ENCODE assay signal across 20 cellular contexts in the genomic region with DNA sequence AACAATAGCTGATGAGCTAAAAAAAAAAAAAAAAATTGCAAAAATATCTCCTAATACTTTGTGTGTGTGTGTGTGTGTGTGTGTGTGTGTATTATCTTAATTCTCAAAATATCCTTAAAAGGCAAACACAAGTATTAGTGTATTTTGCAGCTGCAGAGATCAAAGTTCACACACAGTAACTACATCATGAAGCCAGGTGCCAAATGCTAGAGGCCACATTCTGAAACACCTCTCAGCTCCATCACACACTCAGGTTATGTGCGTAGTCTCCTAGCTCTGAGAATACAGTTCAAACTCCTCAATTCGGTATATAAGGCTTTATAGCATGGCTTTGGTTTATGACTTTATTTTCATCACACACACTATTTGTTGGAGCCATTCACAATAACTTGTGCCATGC. TPM values are rescaled to one million over a fixed set of nuclear protein-coding genes. Genes with fewer than 3 reads are reported as not detected.
DNase-seq lines count a peak whose midpoint lies in the region; FAIRE-seq and TF ChIP-seq lines count a peak whose summit lies in the region.
"Had no signal": no experiment of that assay in that cellular context is flagged by ENCODE, and none has a peak within 500 bp of the region (broad histone marks: within the 10 kb centered on the region; RNA-seq: fewer than 3 reads in every experiment).

No MANE protein-coding gene starts in this region.

- H3K27ac ChIP-seq in liver (ENCODE audit: low read depth in 1 of 2, low read length in 2 of 2) (no peak overlapping the region), small intestine (ENCODE audit: low read depth in 1 of 2, low read length in 1 of 2) (no peak overlapping the region), tibial nerve (no peak overlapping the region)
- H3K27ac ChIP-seq: 22Rv1, A549 had no signal

- H3K4me3 ChIP-seq in liver (ENCODE audit: low read depth in 1 of 3, low read length in 3 of 3) (no peak overlapping the region), small intestine (ENCODE audit: low read depth in 1 of 2, low read length in 2 of 2) (no peak overlapping the region), tibial nerve (no peak overlapping the region)
- H3K4me3 ChIP-seq: A549; BLaER1 treated with 17β-estradiol and CSF1 and Interleukin-3, amounts not matched to agents 10 nM and 100 nM had no signal

- H3K36me3 Mint-ChIP-seq in Calu3 (ENCODE audit: insufficient read depth, unreplicated experiment) = no peaks in the 10 kb centered on the region
- H3K36me3 Mint-ChIP-seq: CD8-positive, alpha-beta T cell had no signal

- H3K36me3 ChIP-seq in liver (ENCODE audit: control insufficient read depth in 4 of 4, insufficient read depth in 3 of 4, low read depth in 1 of 4, low read length in 3 of 4) = no peaks in the 10 kb centered on the region
- no peaks in the 10 kb centered on the region for H3K36me3 ChIP-seq in small intestine (ENCODE audit: control insufficient read depth in 2 of 2, insufficient read depth in 2 of 2, low read length in 2 of 2)
- no peaks in the 10 kb centered on the region for H3K36me3 ChIP-seq in tibial nerve
- H3K36me3 ChIP-seq: BLaER1 treated with 17β-estradiol and CSF1 and Interleukin-3, amounts not matched to agents 10 nM and 100 nM had no signal

- FAIRE-seq in small intestine (lab: Jason Lieb, UNC) = no peak
- FAIRE-seq: A549, GM12891, GM19239, H1 had no signal

- BruUV-seq in Calu3 (replicated peaks; lab: Mats Ljungman, UMichigan) = no TSS peak

- no peak overlapping the region for H3K27ac Mint-ChIP-seq in Calu3 (ENCODE audit: unreplicated experiment)
- H3K27ac Mint-ChIP-seq: B cell; CD8-positive, alpha-beta T cell; H9 had no signal

- CTCF ChIA-PET in Calu3 (lab: Charles Lee) = interaction anchor here (0.7 kb wide), 2 partner anchors 1753 to 1838 kb away, joined by 3 read pairs; no protein-coding TSS in a partner anchor

- peaks cover 2% of the 10 kb centered on the region for H3K9me3 Mint-ChIP-seq in Calu3 (ENCODE audit: low read depth, unreplicated experiment)
- H3K9me3 Mint-ChIP-seq: CD8-positive, alpha-beta T cell; H9 had no signal

- H3K4me3 Mint-ChIP-seq in Calu3 (ENCODE audit: low read depth, unreplicated experiment) = no peak overlapping the region
- H3K4me3 Mint-ChIP-seq: B cell; CD8-positive, alpha-beta T cell; H9 had no signal

- TF ChIP-seq POLR2A in tibial nerve (IDR thresholded peaks at IDR 0.05) = no peak

- H3K9me3 ChIP-seq in liver (ENCODE audit: control insufficient read depth in 4 of 4, low read length in 3 of 4) = no peaks in the 10 kb centered on the region
- no peaks in the 10 kb centered on the region for H3K9me3 ChIP-seq in small intestine (ENCODE audit: control insufficient read depth, low read depth)
- peaks cover 0 to under 1% (median 0%) of the 10 kb centered on the region in 4 donors for H3K9me3 ChIP-seq in tibial nerve

- no peak for TF ChIP-seq CTCF in liver (IDR thresholded peaks at IDR 0.05; ENCODE audit: low read depth, low read length, missing input control)
- TF ChIP-seq CTCF in Calu3 (IDR thresholded peaks at IDR 0.05; ENCODE audit: unreplicated experiment) = no peak
- no peak for TF ChIP-seq CTCF in tibial nerve (IDR thresholded peaks at IDR 0.05)

- peak; percentile 20 to 22 for TF ChIP-seq RAD21 in liver (IDR thresholded peaks at IDR 0.05)

- H3K4me1 ChIP-seq in liver (ENCODE audit: control insufficient read depth in 4 of 4, insufficient read depth in 4 of 4, low read length in 3 of 4) (peaks cover 0 to 4% (median 1%) of the 10 kb centered on the region in 4 donors), small intestine (ENCODE audit: control insufficient read depth in 2 of 2, insufficient read depth in 1 of 2, low read depth in 1 of 2, low read length in 1 of 2) (peaks cover 0 to 3% of the 10 kb centered on the region in 2 donors), tibial nerve (no peaks in the 10 kb centered on the region)
- H3K4me1 ChIP-seq: A549 had no signal

- DNase-seq in DMS53 (lab: John Stamatoyannopoulos, UW) = peak; percentile 21
- no peak for DNase-seq in DMS53 treated with DMSO at 0.1 percent for 48 hours (lab: John Stamatoyannopoulos, UW; ENCODE audit: unreplicated experiment)
- DNase-seq in small intestine = peak; percentile 65
- no peak for DNase-seq in Ammon's horn (ENCODE audit: low spot score)
- DNase-seq in Calu3 = no peak
- DNase-seq in tibial nerve (ENCODE audit: low spot score in 2 of 2) = no peak
- DNase-seq: CD8-positive, alpha-beta T cell; DND-41; EL; H9; KG1 had no signal

- no peaks in the 10 kb centered on the region for H3K27me3 ChIP-seq in liver (ENCODE audit: control insufficient read depth in 4 of 4, insufficient read depth in 4 of 4, low read length in 3 of 4)
- H3K27me3 ChIP-seq in small intestine (ENCODE audit: control insufficient read depth in 2 of 2, insufficient read depth in 2 of 2, low read length in 2 of 2) = no peaks in the 10 kb centered on the region
- no peaks in the 10 kb centered on the region for H3K27me3 ChIP-seq in tibial nerve
- H3K27me3 ChIP-seq: BLaER1 treated with 17β-estradiol and CSF1 and Interleukin-3, amounts not matched to agents 10 nM and 100 nM had no signal

- no peak for TF ChIP-seq EP300 in tibial nerve (IDR thresholded peaks at IDR 0.05)

- no peaks in the 10 kb centered on the region for H3K27me3 Mint-ChIP-seq in Calu3 (ENCODE audit: unreplicated experiment)

- 39% methylated on average over 2 of the region's 2 CpGs for WGBS in liver
- WGBS in small intestine, 3 donors = 22 to 66% (median 43%) methylated on average over 2 of the region's 2 CpGs
- whole genome bisulfite sequencing in tibial nerve, 2 donors = 82 to 91% methylated on average over 2 of the region's 2 CpGs

- no peak overlapping the region for H3K9ac ChIP-seq in liver (ENCODE audit: low read depth in 1 of 2, low read length in 2 of 2)
- H3K9ac ChIP-seq: BLaER1 treated with 17β-estradiol and CSF1 and Interleukin-3, amounts not matched to agents 10 nM and 100 nM had no signal

- no peaks in the 10 kb centered on the region for H3K4me1 Mint-ChIP-seq in Calu3 (ENCODE audit: low read depth, unreplicated experiment)
- H3K4me1 Mint-ChIP-seq: B cell had no signal

- intact Hi-C loops in Calu3 (cut with micrococcal nuclease; ENCODE audit: unreplicated experiment) = no loop called here

TF ChIP-seq in liver, 16 proteins besides CTCF, POLR2A, EP300 and RAD21 (continues in another document):
- peak; percentile 83 to 91 for TF ChIP-seq HNF4A (conservative IDR thresholded peaks at IDR 0.05)
- no peak for TF ChIP-seq NR2F2 (IDR thresholded peaks at IDR 0.05)
- no peak for TF ChIP-seq MAX (IDR thresholded peaks at IDR 0.05)
- peak; percentile 75 for TF ChIP-seq SP1 (IDR thresholded peaks at IDR 0.05)
- TF ChIP-seq FOXA2 (IDR thresholded peaks at IDR 0.05) = no peak
- no peak for TF ChIP-seq GABPA (IDR thresholded peaks at IDR 0.05 in 1 of 2, conservative IDR thresholded peaks at IDR 0.05 in 1 of 2)
- peak; percentile 72 for TF ChIP-seq HNF4G (IDR thresholded peaks at IDR 0.05)
- no peak for TF ChIP-seq EGR1 (IDR thresholded peaks at IDR 0.05; ENCODE audit: low read depth in 2 of 2)
- TF ChIP-seq, protein P1, sequence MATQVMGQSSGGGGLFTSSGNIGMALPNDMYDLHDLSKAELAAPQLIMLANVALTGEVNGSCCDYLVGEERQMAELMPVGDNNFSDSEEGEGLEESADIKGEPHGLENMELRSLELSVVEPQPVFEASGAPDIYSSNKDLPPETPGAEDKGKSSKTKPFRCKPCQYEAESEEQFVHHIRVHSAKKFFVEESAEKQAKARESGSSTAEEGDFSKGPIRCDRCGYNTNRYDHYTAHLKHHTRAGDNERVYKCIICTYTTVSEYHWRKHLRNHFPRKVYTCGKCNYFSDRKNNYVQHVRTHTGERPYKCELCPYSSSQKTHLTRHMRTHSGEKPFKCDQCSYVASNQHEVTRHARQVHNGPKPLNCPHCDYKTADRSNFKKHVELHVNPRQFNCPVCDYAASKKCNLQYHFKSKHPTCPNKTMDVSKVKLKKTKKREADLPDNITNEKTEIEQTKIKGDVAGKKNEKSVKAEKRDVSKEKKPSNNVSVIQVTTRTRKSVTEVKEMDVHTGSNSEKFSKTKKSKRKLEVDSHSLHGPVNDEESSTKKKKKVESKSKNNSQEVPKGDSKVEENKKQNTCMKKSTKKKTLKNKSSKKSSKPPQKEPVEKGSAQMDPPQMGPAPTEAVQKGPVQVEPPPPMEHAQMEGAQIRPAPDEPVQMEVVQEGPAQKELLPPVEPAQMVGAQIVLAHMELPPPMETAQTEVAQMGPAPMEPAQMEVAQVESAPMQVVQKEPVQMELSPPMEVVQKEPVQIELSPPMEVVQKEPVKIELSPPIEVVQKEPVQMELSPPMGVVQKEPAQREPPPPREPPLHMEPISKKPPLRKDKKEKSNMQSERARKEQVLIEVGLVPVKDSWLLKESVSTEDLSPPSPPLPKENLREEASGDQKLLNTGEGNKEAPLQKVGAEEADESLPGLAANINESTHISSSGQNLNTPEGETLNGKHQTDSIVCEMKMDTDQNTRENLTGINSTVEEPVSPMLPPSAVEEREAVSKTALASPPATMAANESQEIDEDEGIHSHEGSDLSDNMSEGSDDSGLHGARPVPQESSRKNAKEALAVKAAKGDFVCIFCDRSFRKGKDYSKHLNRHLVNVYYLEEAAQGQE (IDR thresholded peaks at IDR 0.05) = peak; percentile 44
- peak; percentile 29 to 52 for TF ChIP-seq RXRA (IDR thresholded peaks at IDR 0.05)
- no peak for TF ChIP-seq ZBTB33 (IDR thresholded peaks at IDR 0.05)
- TF ChIP-seq TAF1 (conservative IDR thresholded peaks at IDR 0.05) = no peak
- peak in 1 of 2 donors; percentile 48 for TF ChIP-seq JUND (IDR thresholded peaks at IDR 0.05)
- TF ChIP-seq FOXA1 (IDR thresholded peaks at IDR 0.05) = no peak

RNA-seq across cellular contexts. Expression of gene PPARG, which starts 33.5 kb away (rescaled TPM):
- 10 to 100 TPM in 1 of 2 donors, 1 to 10 TPM in 1; 7.6 to 15.7 TPM for total RNA-seq in liver
- 1 to 10 TPM; 5.2 to 6.4 TPM for polyA plus RNA-seq in liver
- polyA plus RNA-seq in small intestine = 10 to 100 TPM; 21.3 to 40.3 (median 39.8) TPM
- total RNA-seq in Calu3 (2022) = 81.5 and 85.8 TPM in 2 replicates
- 10 to 100 TPM; 20.0 to 64.2 (median 29.6) TPM for total RNA-seq in tibial nerve
- total RNA-seq: CD8-positive, alpha-beta T cell; G401; H1 had no signal

Comparison
In these comparisons a context has a peak if more than half of its experiments do, and no peak if none do; other contexts are left out.
1. DNase-seq: peak in DMS53 (single experiment) and small intestine (single experiment); none in DMS53 treated with DMSO at 0.1 percent for 48 hours (single experiment), Ammon's horn (single experiment), Calu3 (single experiment) and tibial nerve (0 of 2).